In the genomic region with DNA sequence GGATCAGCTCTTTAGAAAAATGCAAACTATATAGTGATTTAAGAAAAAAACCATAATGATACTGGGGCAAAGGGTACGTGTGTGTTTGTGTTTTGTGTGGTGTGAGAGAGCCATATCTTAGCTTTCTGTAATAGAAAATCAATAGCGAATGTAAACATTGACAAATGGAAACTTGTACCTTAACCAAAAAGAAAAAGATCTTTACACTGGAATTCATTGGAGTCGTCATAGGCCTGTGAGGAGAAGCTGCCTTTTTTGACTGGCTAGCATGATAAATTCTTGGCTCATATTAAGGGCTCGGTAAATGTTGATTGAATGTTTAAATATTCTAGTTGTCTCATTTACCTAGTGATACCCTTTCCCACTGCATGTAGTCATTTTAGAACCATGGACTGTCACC, we compare ENCODE assay signal across 40 cellular contexts.
"Had no signal": no experiment of that assay in that cellular context is flagged by ENCODE, and none has a peak within 500 bp of the region (broad histone marks: within the 10 kb centered on the region; RNA-seq: fewer than 3 reads in every experiment).

No MANE protein-coding gene starts in this region.

- H3K4me3 ChIP-seq: adrenal gland, ascending aorta, body of pancreas, breast epithelium, cardiac muscle cell had no signal

- H3K27ac ChIP-seq: adrenal gland, ascending aorta, body of pancreas, brain microvascular endothelial cell, breast epithelium, cardiac muscle cell had no signal

- H3K4me1 ChIP-seq: adrenal gland, ascending aorta, body of pancreas, breast epithelium had no signal

- H3K36me3 ChIP-seq: adrenal gland, ascending aorta, brain microvascular endothelial cell, breast epithelium, cardiac muscle cell had no signal

- H3K4me1 Mint-ChIP-seq: activated naive CD4-positive, alpha-beta T cell treated with anti-CD3 and anti-CD28 coated beads, Interleukin-2, amount 10 ng/mL, durations not matched to agents 7 days and 5 days; activated naive CD4-positive, alpha-beta T cell treated with anti-CD3 and anti-CD28 coated beads, Interleukin-2, amount 50 U/mL, for 24 hours; activated naive CD8-positive, alpha-beta T cell treated with anti-CD3 and anti-CD28 coated beads for 36 hours; activated naive CD8-positive, alpha-beta T cell treated with anti-CD3 and anti-CD28 coated beads, Interleukin-2, amount 10 ng/mL, durations not matched to agents 7 days and 5 days; activated naive CD8-positive, alpha-beta T cell treated with anti-CD3 and anti-CD28 coated beads, Interleukin-2, amount 50 U/mL, for 24 hours; activated T-helper 17 cell treated with anti-CD3 and anti-CD28 coated beads, Interleukin-2, amount 50 U/mL, for 72 hours; brain; central memory CD8-positive, alpha-beta T cell had no signal

- FAIRE-seq: astrocyte, bronchial epithelial cell had no signal

- H3K27ac Mint-ChIP-seq: activated naive CD4-positive, alpha-beta T cell treated with anti-CD3 and anti-CD28 coated beads for 36 hours; activated naive CD4-positive, alpha-beta T cell treated with anti-CD3 and anti-CD28 coated beads, Interleukin-2, amount 10 ng/mL, durations not matched to agents 7 days and 5 days; activated naive CD4-positive, alpha-beta T cell treated with anti-CD3 and anti-CD28 coated beads, Interleukin-2, amount 50 U/mL, for 24 hours; activated naive CD4-positive, alpha-beta T cell treated with anti-CD3 and anti-CD28 coated beads, Interleukin-2, amount 50 U/mL, for 72 hours; activated naive CD8-positive, alpha-beta T cell; activated naive CD8-positive, alpha-beta T cell treated with anti-CD3 and anti-CD28 coated beads for 36 hours; activated naive CD8-positive, alpha-beta T cell treated with anti-CD3 and anti-CD28 coated beads, Interleukin-2, amount 10 ng/mL, durations not matched to agents 7 days and 5 days; activated naive CD8-positive, alpha-beta T cell treated with anti-CD3 and anti-CD28 coated beads, Interleukin-2, amount 50 U/mL, for 24 hours; activated T-cell treated with anti-CD3 and anti-CD28 coated beads, Interleukin-2, amount 50 U/mL, for 24 hours; activated T-cell treated with anti-CD3 and anti-CD28 coated beads, Interleukin-2, amount 50 U/mL, for 72 hours; activated T-helper 1 cell treated with anti-CD3 and anti-CD28 coated beads, Interleukin-12 subunit alpha, Interleukin-12 subunit beta, Interleukin-2, Interleukin-4 antibody, amounts not matched to agents 30 ng/mL and 10 ng/mL and 1 ng/mL, durations not matched to agents 14 hours and 24 hours and 36 hours; activated T-helper 17 cell treated with anti-CD3 and anti-CD28 coated beads, Interleukin-2, amount 50 U/mL, for 72 hours; activated T-helper 2 cell treated with anti-CD3 and anti-CD28 coated beads, Interferon-gamma antibody, Interleukin-2, Interleukin-4, amounts not matched to agents 10 μg/mL and 5 μg/mL and 100 μg/mL, durations not matched to agents 14 hours and 24 hours and 36 hours; brain had no signal

- H3K4me3 Mint-ChIP-seq: activated naive CD4-positive, alpha-beta T cell treated with anti-CD3 and anti-CD28 coated beads for 36 hours; activated naive CD4-positive, alpha-beta T cell treated with anti-CD3 and anti-CD28 coated beads, Interleukin-2, amount 10 ng/mL, durations not matched to agents 7 days and 5 days; activated naive CD4-positive, alpha-beta T cell treated with anti-CD3 and anti-CD28 coated beads, Interleukin-2, amount 50 U/mL, for 24 hours; activated naive CD8-positive, alpha-beta T cell; activated naive CD8-positive, alpha-beta T cell treated with anti-CD3 and anti-CD28 coated beads for 36 hours; activated naive CD8-positive, alpha-beta T cell treated with anti-CD3 and anti-CD28 coated beads, Interleukin-2, amount 10 ng/mL, durations not matched to agents 7 days and 5 days; activated naive CD8-positive, alpha-beta T cell treated with anti-CD3 and anti-CD28 coated beads, Interleukin-2, amount 50 U/mL, for 24 hours; activated T-cell treated with anti-CD3 and anti-CD28 coated beads, Interleukin-2, amount 50 U/mL, for 24 hours; activated T-cell treated with anti-CD3 and anti-CD28 coated beads, Interleukin-2, amount 50 U/mL, for 4 hours; activated T-cell treated with anti-CD3 and anti-CD28 coated beads, Interleukin-2, amount 50 U/mL, for 72 hours; activated T-helper 1 cell treated with anti-CD3 and anti-CD28 coated beads, Interleukin-12 subunit alpha, Interleukin-12 subunit beta, Interleukin-2, Interleukin-4 antibody, amounts not matched to agents 30 ng/mL and 10 ng/mL and 1 ng/mL, durations not matched to agents 14 hours and 24 hours and 36 hours; activated T-helper 17 cell treated with anti-CD3 and anti-CD28 coated beads, Interleukin-2, amount 50 U/mL, for 72 hours; brain; central memory CD8-positive, alpha-beta T cell had no signal

- DNase-seq: activated effector memory CD4-positive, alpha-beta T cell treated with anti-CD3 and anti-CD28 coated beads, Interleukin-2, amount 50 U/mL, for 16 hours; activated effector memory CD4-positive, alpha-beta T cell treated with Interleukin-2 at 50 U/mL for 16 hours; activated gamma-delta T cell; activated gamma-delta T cell treated with Interleukin-2 at 50 U/mL for 16 hours; activated naive CD4-positive, alpha-beta T cell; activated naive CD4-positive, alpha-beta T cell treated with anti-CD3 and anti-CD28 coated beads for 36 hours; activated naive CD4-positive, alpha-beta T cell treated with anti-CD3 and anti-CD28 coated beads, Interleukin-2, amount 10 ng/mL, durations not matched to agents 7 days and 5 days; activated naive CD4-positive, alpha-beta T cell treated with anti-CD3 and anti-CD28 coated beads, Interleukin-2, amount 50 U/mL, for 16 hours; activated naive CD4-positive, alpha-beta T cell treated with Interleukin-2 at 50 U/mL for 16 hours; activated naive CD8-positive, alpha-beta T cell treated with anti-CD3 and anti-CD28 coated beads for 36 hours; activated naive CD8-positive, alpha-beta T cell treated with anti-CD3 and anti-CD28 coated beads, Interleukin-2, amount 10 ng/mL, durations not matched to agents 7 days and 5 days; activated naive CD8-positive, alpha-beta T cell treated with anti-CD3 and anti-CD28 coated beads, Interleukin-2, amount 50 U/mL, for 24 hours; activated T-cell treated with anti-CD3 and anti-CD28 coated beads, Interleukin-2, amount 50 U/mL, for 1 hour; activated T-cell treated with anti-CD3 and anti-CD28 coated beads, Interleukin-2, amount 50 U/mL, for 24 hours; activated T-cell treated with anti-CD3 and anti-CD28 coated beads, Interleukin-2, amount 50 U/mL, for 4 hours; activated T-cell treated with anti-CD3 and anti-CD28 coated beads, Interleukin-2, amount 50 U/mL, for 48 hours; activated T-cell treated with anti-CD3 and anti-CD28 coated beads, Interleukin-2, amount 50 U/mL, for 72 hours; adrenal gland; amniotic stem cell; amygdala; anterior cingulate cortex; aorta; body of pancreas; brain microvascular endothelial cell; caudate nucleus; central memory CD4-positive, alpha-beta T cell; cerebellar nuclear complex had no signal

- H3K9me3 Mint-ChIP-seq: activated naive CD4-positive, alpha-beta T cell treated with anti-CD3 and anti-CD28 coated beads, Interleukin-2, amount 10 ng/mL, durations not matched to agents 7 days and 5 days; activated naive CD4-positive, alpha-beta T cell treated with anti-CD3 and anti-CD28 coated beads, Interleukin-2, amount 50 U/mL, for 24 hours; activated naive CD8-positive, alpha-beta T cell treated with anti-CD3 and anti-CD28 coated beads, Interleukin-2, amount 50 U/mL, for 24 hours; activated T-helper 2 cell treated with anti-CD3 and anti-CD28 coated beads, Interferon-gamma antibody, Interleukin-2, Interleukin-4, amounts not matched to agents 10 μg/mL and 5 μg/mL and 100 μg/mL, durations not matched to agents 14 hours and 24 hours and 36 hours; central memory CD8-positive, alpha-beta T cell had no signal

- H3K27me3 ChIP-seq: adrenal gland, ascending aorta, body of pancreas, brain microvascular endothelial cell, breast epithelium, cardiac muscle cell had no signal

- H3K9me3 ChIP-seq: adrenal gland, ascending aorta, body of pancreas had no signal

- H3K27me3 Mint-ChIP-seq: activated naive CD4-positive, alpha-beta T cell treated with anti-CD3 and anti-CD28 coated beads, Interleukin-2, amount 10 ng/mL, durations not matched to agents 7 days and 5 days; activated naive CD4-positive, alpha-beta T cell treated with anti-CD3 and anti-CD28 coated beads, Interleukin-2, amount 50 U/mL, for 24 hours; activated naive CD8-positive, alpha-beta T cell; activated naive CD8-positive, alpha-beta T cell treated with anti-CD3 and anti-CD28 coated beads for 36 hours; activated naive CD8-positive, alpha-beta T cell treated with anti-CD3 and anti-CD28 coated beads, Interleukin-2, amount 10 ng/mL, durations not matched to agents 7 days and 5 days; activated naive CD8-positive, alpha-beta T cell treated with anti-CD3 and anti-CD28 coated beads, Interleukin-2, amount 50 U/mL, for 24 hours; activated T-cell treated with anti-CD3 and anti-CD28 coated beads, Interleukin-2, amount 50 U/mL, for 24 hours; activated T-helper 17 cell treated with anti-CD3 and anti-CD28 coated beads, Interleukin-2, amount 50 U/mL, for 72 hours; central memory CD8-positive, alpha-beta T cell had no signal

- ATAC-seq: activated naive CD4-positive, alpha-beta T cell treated with anti-CD3 and anti-CD28 coated beads, Interleukin-2, amount 50 U/mL, for 72 hours; activated naive CD8-positive, alpha-beta T cell treated with anti-CD3 and anti-CD28 coated beads, Interleukin-2, amount 50 U/mL, for 24 hours; activated T-cell treated with anti-CD3 and anti-CD28 coated beads, Interleukin-2, amount 50 U/mL, for 4 hours; activated T-cell treated with anti-CD3 and anti-CD28 coated beads, Interleukin-2, amount 50 U/mL, for 72 hours; activated T-helper 17 cell treated with anti-CD3 and anti-CD28 coated beads, Interleukin-2, amount 50 U/mL, for 72 hours; body of pancreas had no signal

- H3K36me3 Mint-ChIP-seq: activated naive CD4-positive, alpha-beta T cell treated with anti-CD3 and anti-CD28 coated beads, Interleukin-2, amount 10 ng/mL, durations not matched to agents 7 days and 5 days; activated naive CD4-positive, alpha-beta T cell treated with anti-CD3 and anti-CD28 coated beads, Interleukin-2, amount 50 U/mL, for 24 hours; activated naive CD4-positive, alpha-beta T cell treated with anti-CD3 and anti-CD28 coated beads, Interleukin-2, amount 50 U/mL, for 72 hours; activated naive CD8-positive, alpha-beta T cell; activated naive CD8-positive, alpha-beta T cell treated with anti-CD3 and anti-CD28 coated beads for 36 hours; activated naive CD8-positive, alpha-beta T cell treated with anti-CD3 and anti-CD28 coated beads, Interleukin-2, amount 10 ng/mL, durations not matched to agents 7 days and 5 days; brain had no signal
